In the genomic region with DNA sequence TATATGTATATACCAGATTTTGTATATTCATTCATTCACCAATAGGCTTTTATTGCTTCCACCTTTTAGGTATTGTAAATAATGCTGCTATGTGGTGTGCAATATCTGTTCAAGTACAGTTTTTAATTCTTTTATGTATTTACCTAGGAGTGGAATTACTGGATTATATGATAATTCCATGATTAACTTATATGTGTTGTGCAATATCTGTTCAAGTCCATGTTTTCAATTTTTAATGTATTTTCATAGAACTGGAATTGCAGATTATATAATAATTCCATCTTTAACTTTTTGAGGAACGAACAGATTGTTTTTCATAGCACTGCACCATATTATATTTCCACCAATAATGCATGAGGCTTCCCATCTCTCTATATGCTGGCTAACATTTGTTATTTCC, we compare ENCODE assay signal across 29 cellular contexts. TPM values are rescaled to one million over a fixed set of nuclear protein-coding genes. Genes with fewer than 3 reads are reported as not detected.
"Had no signal": no experiment of that assay in that cellular context is flagged by ENCODE, and none has a peak within 500 bp of the region (broad histone marks: within the 10 kb centered on the region; RNA-seq: fewer than 3 reads in every experiment).

No MANE protein-coding gene starts in this region.

- H3K27me3 ChIP-seq: colonic mucosa, esophagus muscularis mucosa, esophagus squamous epithelium, foreskin keratinocyte, gastrocnemius medialis, gastroesophageal sphincter, heart right ventricle had no signal

- H3K36me3 ChIP-seq: colonic mucosa, esophagus muscularis mucosa, esophagus squamous epithelium, gastrocnemius medialis, gastroesophageal sphincter, heart left ventricle, heart right ventricle had no signal

- H3K27ac ChIP-seq: colonic mucosa, coronary artery, dorsolateral prefrontal cortex, epithelial cell of prostate, esophagus muscularis mucosa, esophagus squamous epithelium, foreskin keratinocyte, gastrocnemius medialis, gastroesophageal sphincter, heart left ventricle, heart right ventricle had no signal

- DNase-seq: colonic mucosa; cortex of kidney; dermis blood vessel endothelial cell; dorsolateral prefrontal cortex; effector CD4-positive, alpha-beta T cell; effector CD8-positive, alpha-beta T cell; effector memory CD4-positive, alpha-beta T cell; effector memory CD8-positive, alpha-beta T cell; endodermal cell; erythroblast; esophagus squamous epithelium; foreskin fibroblast; foreskin keratinocyte; foreskin melanocyte; gastrocnemius medialis; glutamatergic neuron; head of caudate nucleus; heart left ventricle; heart right ventricle had no signal

- FAIRE-seq: colon, endometrium, endothelial cell of umbilical vein, frontal cortex had no signal

- ATAC-seq: effector memory CD8-positive, alpha-beta T cell; esophagus mucosa; foreskin keratinocyte; gastrocnemius medialis; gastroesophageal sphincter; heart left ventricle; heart right ventricle had no signal

- H3K9me3 ChIP-seq: colonic mucosa, esophagus squamous epithelium, gastrocnemius medialis had no signal

- H3K4me3 ChIP-seq: colonic mucosa, coronary artery, dorsolateral prefrontal cortex, esophagus muscularis mucosa, esophagus squamous epithelium, gastrocnemius medialis, gastroesophageal sphincter, heart left ventricle, heart right ventricle had no signal

- H3K4me1 ChIP-seq: colonic mucosa, esophagus muscularis mucosa, esophagus squamous epithelium, foreskin keratinocyte, gastrocnemius medialis, gastroesophageal sphincter, heart left ventricle, heart right ventricle had no signal

RNA-seq across cellular contexts. Expression of a gene that starts 50.6 kb away (rescaled TPM):
- total RNA-seq: fibroblast of villous mesenchyme had no signal
- polyA plus RNA-seq: endothelial cell of umbilical vein had no signal
